ENCODE assay signal across 21 cellular contexts in the genomic region with DNA sequence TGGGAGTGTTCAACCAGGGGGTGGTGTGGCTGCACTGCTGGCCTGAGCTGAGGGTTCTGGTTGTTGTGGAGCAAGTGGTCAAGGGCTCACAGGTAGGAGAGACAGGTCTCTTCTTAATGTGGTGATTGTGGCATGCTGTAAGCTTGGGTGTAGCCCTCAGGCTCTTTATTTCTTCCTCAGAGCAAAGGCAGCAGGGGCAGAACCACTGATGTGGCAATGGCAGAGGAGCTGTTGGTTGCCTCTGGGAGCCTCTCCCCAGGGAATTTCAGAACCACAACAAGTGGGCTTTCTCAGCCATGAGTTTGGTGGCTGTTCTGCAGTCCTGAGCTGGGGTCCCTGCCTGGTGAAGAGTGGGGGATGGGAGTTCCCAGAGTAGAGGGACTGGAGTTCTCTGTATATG.
A peak's percentile ranks its signal among the peaks of the same experiment; 100 is the strongest.
DNase-seq lines count a peak whose midpoint lies in the region; ATAC-seq and TF ChIP-seq lines count a peak whose summit lies in the region.
"Had no signal": no experiment of that assay in that cellular context is flagged by ENCODE, and none has a peak within 500 bp of the region (broad histone marks: within the 10 kb centered on the region; RNA-seq: fewer than 3 reads in every experiment).

No MANE protein-coding gene starts in this region.

- H3F3A ChIP-seq in MM.1S (ENCODE audit: insufficient read depth, low read length) = no peaks in the 10 kb centered on the region

- no peak overlapping the region for H3K9ac ChIP-seq in MM.1S (ENCODE audit: low read length)

- TF ChIP-seq CTCF in MM.1S (IDR thresholded peaks at IDR 0.05; ENCODE audit: low read length) (no peak), WTC11 (IDR thresholded peaks at IDR 0.05) (no peak), spleen (IDR thresholded peaks at IDR 0.05 in 8 of 11, conservative IDR thresholded peaks at IDR 0.05 in 3 of 11) (no peak)

- peak overlapping the region; percentile 67; the same call in 1 of the 2 replicates for H3K4me2 ChIP-seq in MM.1S (ENCODE audit: low read depth, low read length)
- H3K4me2 ChIP-seq: PC-9 had no signal

- H3K9me3 ChIP-seq in MM.1S (replicated peaks; ENCODE audit: insufficient read depth, low read length) (peaks cover 3% of the 10 kb centered on the region; the same call in 1 of the 2 replicates), spleen (peaks cover 0 to 6% (median 2%) of the 10 kb centered on the region in 8 donors)
- H3K9me3 ChIP-seq: MG63, SJCRH30 had no signal

- H3K27ac ChIP-seq in MM.1S (ENCODE audit: low read length) (no peak overlapping the region), spleen (no peak overlapping the region)
- H3K27ac ChIP-seq: PC-9, SJCRH30 had no signal

- H3K4me3 ChIP-seq in MM.1S (ENCODE audit: low read length) (no peak overlapping the region), spleen (no peak overlapping the region)
- H3K4me3 ChIP-seq: K562, MG63, PC-9, SJCRH30 had no signal

- CTCF ChIA-PET in WTC11 (lab: Charles Lee) = interaction anchor here (1.1 to 2.1 kb wide), 4 partner anchors 11 to 457 kb away, joined by 3 to 14 read pairs (median 8); no protein-coding TSS in a partner anchor

- H3K4me3 Mint-ChIP-seq in WTC11 = no peak overlapping the region
- H3K4me3 Mint-ChIP-seq: T-helper 17 cell had no signal

- H3K27ac Mint-ChIP-seq in WTC11 = no peak overlapping the region
- H3K27ac Mint-ChIP-seq: T-helper 17 cell had no signal

- TF ChIP-seq POLR2A in spleen (IDR thresholded peaks at IDR 0.05) = no peak

- no peaks in the 10 kb centered on the region; the same call in 1 of the 2 replicates for H3K36me3 Mint-ChIP-seq in WTC11

- H3K4me1 Mint-ChIP-seq in WTC11 = peaks cover 3% of the 10 kb centered on the region; the same call in 1 of the 2 replicates
- H3K4me1 Mint-ChIP-seq: T-helper 17 cell had no signal

- H3K9me2 ChIP-seq in MM.1S (replicated peaks; ENCODE audit: insufficient read depth, low read length) = no peaks in the 10 kb centered on the region

- peak overlapping the region; percentile 65 for H2AFZ ChIP-seq in MM.1S (ENCODE audit: low read length)
- H2AFZ ChIP-seq: PC-9 had no signal

- H3K27me3 ChIP-seq in MM.1S (replicated peaks; ENCODE audit: insufficient read depth, low read length) (no peaks in the 10 kb centered on the region), spleen (replicated peaks in 1 of 7) (no peaks in the 10 kb centered on the region)
- H3K27me3 ChIP-seq: MG63, SJCRH30 had no signal

- intact Hi-C loops in spleen (cut with DNase I; ENCODE audit: low total_unique reads) = no loop called here

- POLR2A ChIA-PET in WTC11 (lab: Charles Lee) = no interaction called here

- H3K4me1 ChIP-seq in MM.1S (ENCODE audit: low read length) (peaks cover 5% of the 10 kb centered on the region), spleen (no peaks in the 10 kb centered on the region)
- H3K4me1 ChIP-seq: SJCRH30 had no signal

- DNase-seq in MM.1S (no peak), WTC11 (ENCODE audit: low spot score) (no peak), spleen (peak; percentile 35)
- DNase-seq in stimulated activated naive CD8-positive, alpha-beta T cell treated with anti-CD3 and anti-CD28 coated beads, Interleukin-15, Interleukin-2, amounts not matched to agents 100 U/mL and 50 U/mL, for 24 hours = no peak
- DNase-seq: Calu3; DMS79 treated with DMSO at 0.1 percent for 48 hours; MG63; NCI-H2171; NCI-H226; NCI-H510A treated with DMSO at 0.1 percent for 48 hours; NCI-H774; NK-92 treated with Interleukin-12 subunit alpha and Interleukin-12 subunit beta, amount 100 ng/mL, for 24 hours; PC-9; T-helper 17 cell had no signal

- H3K9me3 Mint-ChIP-seq in WTC11 = peaks cover 5% of the 10 kb centered on the region

- no peaks in the 10 kb centered on the region for H3K79me2 ChIP-seq in MM.1S (ENCODE audit: low read length)

- no peaks in the 10 kb centered on the region for H3K36me3 ChIP-seq in MM.1S (replicated peaks; ENCODE audit: insufficient read depth, low read length)
- no peaks in the 10 kb centered on the region for H3K36me3 ChIP-seq in spleen
- H3K36me3 ChIP-seq: MG63, SJCRH30 had no signal

- no peaks in the 10 kb centered on the region for H3K27me3 Mint-ChIP-seq in WTC11 (ENCODE audit: low read depth)
- H3K27me3 Mint-ChIP-seq: T-helper 17 cell had no signal

- ATAC-seq in GM18511 (IDR thresholded peaks at IDR 0.05; ENCODE audit: unreplicated experiment) (peak; percentile 13), WTC11 (0 out of 2 replicates have a peak, but pooled peaks have one; percentile 20), GM19452 (IDR thresholded peaks at IDR 0.05; ENCODE audit: unreplicated experiment) (no peak), HG02870 (IDR thresholded peaks at IDR 0.05; ENCODE audit: unreplicated experiment) (no peak)
- no peak for ATAC-seq in stimulated activated naive CD8-positive, alpha-beta T cell treated with anti-CD3 and anti-CD28 coated beads, Interleukin-15, Interleukin-2, amounts not matched to agents 100 U/mL and 50 U/mL, for 24 hours
- ATAC-seq: HCT116, K562, Right ventricle myocardium inferior, T-helper 17 cell had no signal

- no peaks in the 10 kb centered on the region for H4K20me1 ChIP-seq in MM.1S (ENCODE audit: insufficient read depth, low read length)

TF ChIP-seq in WTC11, 78 proteins besides CTCF, POLR2A, EP300 and RAD21 (continues in another document):
- no peak for TF ChIP-seq ZNF416 (CRISPR knock-in tag; IDR thresholded peaks at IDR 0.05)
- TF ChIP-seq RELA (CRISPR knock-in tag; IDR thresholded peaks at IDR 0.05; ENCODE audit: borderline replicate concordance) = no peak
- no peak for TF ChIP-seq EMX1 (CRISPR knock-in tag; IDR thresholded peaks at IDR 0.05)
- TF ChIP-seq USF2 (CRISPR knock-in tag; IDR thresholded peaks at IDR 0.05) = no peak
- TF ChIP-seq ATF3 (CRISPR knock-in tag; conservative IDR thresholded peaks at IDR 0.05) = no peak
- TF ChIP-seq, protein P1, sequence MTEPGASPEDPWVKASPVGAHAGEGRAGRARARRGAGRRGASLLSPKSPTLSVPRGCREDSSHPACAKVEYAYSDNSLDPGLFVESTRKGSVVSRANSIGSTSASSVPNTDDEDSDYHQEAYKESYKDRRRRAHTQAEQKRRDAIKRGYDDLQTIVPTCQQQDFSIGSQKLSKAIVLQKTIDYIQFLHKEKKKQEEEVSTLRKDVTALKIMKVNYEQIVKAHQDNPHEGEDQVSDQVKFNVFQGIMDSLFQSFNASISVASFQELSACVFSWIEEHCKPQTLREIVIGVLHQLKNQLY (CRISPR knock-in tag; IDR thresholded peaks at IDR 0.05) = no peak
- no peak for TF ChIP-seq KAT7 (CRISPR knock-in tag; IDR thresholded peaks at IDR 0.05; ENCODE audit: borderline replicate concordance)
- TF ChIP-seq, protein P2, sequence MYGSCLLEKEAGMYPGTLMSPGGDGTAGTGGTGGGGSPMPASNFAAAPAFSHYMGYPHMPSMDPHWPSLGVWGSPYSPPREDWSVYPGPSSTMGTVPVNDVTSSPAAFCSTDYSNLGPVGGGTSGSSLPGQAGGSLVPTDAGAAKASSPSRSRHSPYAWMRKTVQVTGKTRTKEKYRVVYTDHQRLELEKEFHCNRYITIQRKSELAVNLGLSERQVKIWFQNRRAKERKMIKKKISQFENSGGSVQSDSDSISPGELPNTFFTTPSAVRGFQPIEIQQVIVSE (CRISPR knock-in tag; IDR thresholded peaks at IDR 0.05; ENCODE audit: borderline replicate concordance) = no peak
- TF ChIP-seq CREM (CRISPR knock-in tag; IDR thresholded peaks at IDR 0.05) = no peak
- no peak for TF ChIP-seq ZNF281 (CRISPR knock-in tag; IDR thresholded peaks at IDR 0.05)
- TF ChIP-seq, protein P3, sequence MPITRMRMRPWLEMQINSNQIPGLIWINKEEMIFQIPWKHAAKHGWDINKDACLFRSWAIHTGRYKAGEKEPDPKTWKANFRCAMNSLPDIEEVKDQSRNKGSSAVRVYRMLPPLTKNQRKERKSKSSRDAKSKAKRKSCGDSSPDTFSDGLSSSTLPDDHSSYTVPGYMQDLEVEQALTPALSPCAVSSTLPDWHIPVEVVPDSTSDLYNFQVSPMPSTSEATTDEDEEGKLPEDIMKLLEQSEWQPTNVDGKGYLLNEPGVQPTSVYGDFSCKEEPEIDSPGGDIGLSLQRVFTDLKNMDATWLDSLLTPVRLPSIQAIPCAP (CRISPR knock-in tag; IDR thresholded peaks at IDR 0.05) = no peak
- TF ChIP-seq SOX15 (CRISPR knock-in tag; IDR thresholded peaks at IDR 0.05) = no peak

Comparison
In these comparisons a context has a peak if more than half of its experiments do, and no peak if none do; other contexts are left out.
1. ATAC-seq: peak in GM18511 (single experiment) and WTC11 (single experiment); none in GM19452 (single experiment), stimulated activated naive CD8-positive, alpha-beta T cell treated with anti-CD3 and anti-CD28 coated beads, Interleukin-15, Interleukin-2, amounts not matched to agents 100 U/mL and 50 U/mL, for 24 hours (single experiment) and HG02870 (single experiment).